Comparison of ENCODE assay signal across 2 cellular contexts in genomic region chr2:149800624-149801220, GRCh38.
TF ChIP-seq lines count a peak whose summit lies in the region.

No MANE protein-coding gene starts in this region.

TF ChIP-seq in GM23338, 12 proteins besides CTCF, POLR2A, EP300 and RAD21:
- TF ChIP-seq, protein P1, sequence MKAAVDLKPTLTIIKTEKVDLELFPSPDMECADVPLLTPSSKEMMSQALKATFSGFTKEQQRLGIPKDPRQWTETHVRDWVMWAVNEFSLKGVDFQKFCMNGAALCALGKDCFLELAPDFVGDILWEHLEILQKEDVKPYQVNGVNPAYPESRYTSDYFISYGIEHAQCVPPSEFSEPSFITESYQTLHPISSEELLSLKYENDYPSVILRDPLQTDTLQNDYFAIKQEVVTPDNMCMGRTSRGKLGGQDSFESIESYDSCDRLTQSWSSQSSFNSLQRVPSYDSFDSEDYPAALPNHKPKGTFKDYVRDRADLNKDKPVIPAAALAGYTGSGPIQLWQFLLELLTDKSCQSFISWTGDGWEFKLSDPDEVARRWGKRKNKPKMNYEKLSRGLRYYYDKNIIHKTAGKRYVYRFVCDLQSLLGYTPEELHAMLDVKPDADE (IDR thresholded peaks at IDR 0.05), result no peak
- TF ChIP-seq EZH2 (IDR thresholded peaks at IDR 0.05; ENCODE audit: low read depth, unreplicated experiment) (no peak), CREB1 (CRISPR knock-in tag; IDR thresholded peaks at IDR 0.05; ENCODE audit: low read depth) (no peak), ZNF331 (CRISPR knock-in tag; IDR thresholded peaks at IDR 0.05; ENCODE audit: low read depth) (no peak), NANOG (IDR thresholded peaks at IDR 0.05; ENCODE audit: borderline replicate concordance) (no peak), JUNB (IDR thresholded peaks at IDR 0.05; ENCODE audit: unreplicated experiment) (no peak), ZNF114 (CRISPR knock-in tag; IDR thresholded peaks at IDR 0.05) (no peak), STAT1 (IDR thresholded peaks at IDR 0.05; ENCODE audit: unreplicated experiment) (no peak), EZH2phosphoT487 (IDR thresholded peaks at IDR 0.05; ENCODE audit: unreplicated experiment) (no peak)
- TF ChIP-seq, protein P2, sequence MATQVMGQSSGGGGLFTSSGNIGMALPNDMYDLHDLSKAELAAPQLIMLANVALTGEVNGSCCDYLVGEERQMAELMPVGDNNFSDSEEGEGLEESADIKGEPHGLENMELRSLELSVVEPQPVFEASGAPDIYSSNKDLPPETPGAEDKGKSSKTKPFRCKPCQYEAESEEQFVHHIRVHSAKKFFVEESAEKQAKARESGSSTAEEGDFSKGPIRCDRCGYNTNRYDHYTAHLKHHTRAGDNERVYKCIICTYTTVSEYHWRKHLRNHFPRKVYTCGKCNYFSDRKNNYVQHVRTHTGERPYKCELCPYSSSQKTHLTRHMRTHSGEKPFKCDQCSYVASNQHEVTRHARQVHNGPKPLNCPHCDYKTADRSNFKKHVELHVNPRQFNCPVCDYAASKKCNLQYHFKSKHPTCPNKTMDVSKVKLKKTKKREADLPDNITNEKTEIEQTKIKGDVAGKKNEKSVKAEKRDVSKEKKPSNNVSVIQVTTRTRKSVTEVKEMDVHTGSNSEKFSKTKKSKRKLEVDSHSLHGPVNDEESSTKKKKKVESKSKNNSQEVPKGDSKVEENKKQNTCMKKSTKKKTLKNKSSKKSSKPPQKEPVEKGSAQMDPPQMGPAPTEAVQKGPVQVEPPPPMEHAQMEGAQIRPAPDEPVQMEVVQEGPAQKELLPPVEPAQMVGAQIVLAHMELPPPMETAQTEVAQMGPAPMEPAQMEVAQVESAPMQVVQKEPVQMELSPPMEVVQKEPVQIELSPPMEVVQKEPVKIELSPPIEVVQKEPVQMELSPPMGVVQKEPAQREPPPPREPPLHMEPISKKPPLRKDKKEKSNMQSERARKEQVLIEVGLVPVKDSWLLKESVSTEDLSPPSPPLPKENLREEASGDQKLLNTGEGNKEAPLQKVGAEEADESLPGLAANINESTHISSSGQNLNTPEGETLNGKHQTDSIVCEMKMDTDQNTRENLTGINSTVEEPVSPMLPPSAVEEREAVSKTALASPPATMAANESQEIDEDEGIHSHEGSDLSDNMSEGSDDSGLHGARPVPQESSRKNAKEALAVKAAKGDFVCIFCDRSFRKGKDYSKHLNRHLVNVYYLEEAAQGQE (IDR thresholded peaks at IDR 0.05; ENCODE audit: unreplicated experiment), result no peak
- TF ChIP-seq, protein P3, sequence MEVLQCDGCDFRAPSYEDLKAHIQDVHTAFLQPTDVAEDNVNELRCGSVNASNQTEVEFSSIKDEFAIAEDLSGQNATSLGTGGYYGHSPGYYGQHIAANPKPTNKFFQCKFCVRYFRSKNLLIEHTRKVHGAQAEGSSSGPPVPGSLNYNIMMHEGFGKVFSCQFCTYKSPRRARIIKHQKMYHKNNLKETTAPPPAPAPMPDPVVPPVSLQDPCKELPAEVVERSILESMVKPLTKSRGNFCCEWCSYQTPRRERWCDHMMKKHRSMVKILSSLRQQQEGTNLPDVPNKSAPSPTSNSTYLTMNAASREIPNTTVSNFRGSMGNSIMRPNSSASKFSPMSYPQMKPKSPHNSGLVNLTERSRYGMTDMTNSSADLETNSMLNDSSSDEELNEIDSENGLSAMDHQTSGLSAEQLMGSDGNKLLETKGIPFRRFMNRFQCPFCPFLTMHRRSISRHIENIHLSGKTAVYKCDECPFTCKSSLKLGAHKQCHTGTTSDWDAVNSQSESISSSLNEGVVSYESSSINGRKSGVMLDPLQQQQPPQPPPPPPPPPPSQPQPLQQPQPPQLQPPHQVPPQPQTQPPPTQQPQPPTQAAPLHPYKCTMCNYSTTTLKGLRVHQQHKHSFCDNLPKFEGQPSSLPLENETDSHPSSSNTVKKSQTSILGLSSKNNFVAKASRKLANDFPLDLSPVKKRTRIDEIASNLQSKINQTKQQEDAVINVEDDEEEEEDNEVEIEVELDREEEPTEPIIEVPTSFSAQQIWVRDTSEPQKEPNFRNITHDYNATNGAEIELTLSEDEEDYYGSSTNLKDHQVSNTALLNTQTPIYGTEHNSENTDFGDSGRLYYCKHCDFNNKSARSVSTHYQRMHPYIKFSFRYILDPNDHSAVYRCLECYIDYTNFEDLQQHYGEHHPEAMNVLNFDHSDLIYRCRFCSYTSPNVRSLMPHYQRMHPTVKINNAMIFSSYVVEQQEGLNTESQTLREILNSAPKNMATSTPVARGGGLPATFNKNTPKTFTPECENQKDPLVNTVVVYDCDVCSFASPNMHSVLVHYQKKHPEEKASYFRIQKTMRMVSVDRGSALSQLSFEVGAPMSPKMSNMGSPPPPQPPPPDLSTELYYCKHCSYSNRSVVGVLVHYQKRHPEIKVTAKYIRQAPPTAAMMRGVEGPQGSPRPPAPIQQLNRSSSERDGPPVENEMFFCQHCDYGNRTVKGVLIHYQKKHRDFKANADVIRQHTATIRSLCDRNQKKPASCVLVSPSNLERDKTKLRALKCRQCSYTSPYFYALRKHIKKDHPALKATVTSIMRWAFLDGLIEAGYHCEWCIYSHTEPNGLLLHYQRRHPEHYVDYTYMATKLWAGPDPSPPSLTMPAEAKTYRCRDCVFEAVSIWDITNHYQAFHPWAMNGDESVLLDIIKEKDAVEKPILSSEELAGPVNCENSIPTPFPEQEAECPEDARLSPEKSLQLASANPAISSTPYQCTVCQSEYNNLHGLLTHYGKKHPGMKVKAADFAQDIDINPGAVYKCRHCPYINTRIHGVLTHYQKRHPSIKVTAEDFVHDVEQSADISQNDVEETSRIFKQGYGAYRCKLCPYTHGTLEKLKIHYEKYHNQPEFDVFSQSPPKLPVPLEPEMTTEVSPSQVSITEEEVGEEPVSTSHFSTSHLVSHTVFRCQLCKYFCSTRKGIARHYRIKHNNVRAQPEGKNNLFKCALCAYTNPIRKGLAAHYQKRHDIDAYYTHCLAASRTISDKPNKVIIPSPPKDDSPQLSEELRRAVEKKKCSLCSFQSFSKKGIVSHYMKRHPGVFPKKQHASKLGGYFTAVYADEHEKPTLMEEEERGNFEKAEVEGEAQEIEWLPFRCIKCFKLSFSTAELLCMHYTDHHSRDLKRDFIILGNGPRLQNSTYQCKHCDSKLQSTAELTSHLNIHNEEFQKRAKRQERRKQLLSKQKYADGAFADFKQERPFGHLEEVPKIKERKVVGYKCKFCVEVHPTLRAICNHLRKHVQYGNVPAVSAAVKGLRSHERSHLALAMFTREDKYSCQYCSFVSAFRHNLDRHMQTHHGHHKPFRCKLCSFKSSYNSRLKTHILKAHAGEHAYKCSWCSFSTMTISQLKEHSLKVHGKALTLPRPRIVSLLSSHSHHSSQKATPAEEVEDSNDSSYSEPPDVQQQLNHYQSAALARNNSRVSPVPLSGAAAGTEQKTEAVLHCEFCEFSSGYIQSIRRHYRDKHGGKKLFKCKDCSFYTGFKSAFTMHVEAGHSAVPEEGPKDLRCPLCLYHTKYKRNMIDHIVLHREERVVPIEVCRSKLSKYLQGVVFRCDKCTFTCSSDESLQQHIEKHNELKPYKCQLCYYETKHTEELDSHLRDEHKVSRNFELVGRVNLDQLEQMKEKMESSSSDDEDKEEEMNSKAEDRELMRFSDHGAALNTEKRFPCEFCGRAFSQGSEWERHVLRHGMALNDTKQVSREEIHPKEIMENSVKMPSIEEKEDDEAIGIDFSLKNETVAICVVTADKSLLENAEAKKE (CRISPR knock-in tag; IDR thresholded peaks at IDR 0.05), result no peak

TF ChIP-seq in SK-N-SH treated with all-trans-retinoic acid at 6 μM for 48 hours, 23 proteins besides CTCF, POLR2A, EP300 and RAD21:
- TF ChIP-seq ZFP3 (CRISPR knock-in tag; IDR thresholded peaks at IDR 0.05), result no peak
- no peak for TF ChIP-seq ZFP30 (CRISPR knock-in tag; IDR thresholded peaks at IDR 0.05)
- TF ChIP-seq TCF4 (CRISPR knock-in tag; IDR thresholded peaks at IDR 0.05; ENCODE audit: borderline replicate concordance), result no peak
- TF ChIP-seq ISL1 (CRISPR knock-in tag; IDR thresholded peaks at IDR 0.05), result no peak
- no peak for TF ChIP-seq OSR1 (CRISPR knock-in tag; IDR thresholded peaks at IDR 0.05)
- TF ChIP-seq PPARA (CRISPR knock-in tag; IDR thresholded peaks at IDR 0.05; ENCODE audit: borderline replicate concordance), result no peak
- no peak for TF ChIP-seq ZNF8 (CRISPR knock-in tag; IDR thresholded peaks at IDR 0.05)
- TF ChIP-seq ESRRG (CRISPR knock-in tag; IDR thresholded peaks at IDR 0.05), result no peak
- TF ChIP-seq POU6F1 (CRISPR knock-in tag; IDR thresholded peaks at IDR 0.05; ENCODE audit: borderline replicate concordance, low read depth), result no peak
- TF ChIP-seq, protein P4, sequence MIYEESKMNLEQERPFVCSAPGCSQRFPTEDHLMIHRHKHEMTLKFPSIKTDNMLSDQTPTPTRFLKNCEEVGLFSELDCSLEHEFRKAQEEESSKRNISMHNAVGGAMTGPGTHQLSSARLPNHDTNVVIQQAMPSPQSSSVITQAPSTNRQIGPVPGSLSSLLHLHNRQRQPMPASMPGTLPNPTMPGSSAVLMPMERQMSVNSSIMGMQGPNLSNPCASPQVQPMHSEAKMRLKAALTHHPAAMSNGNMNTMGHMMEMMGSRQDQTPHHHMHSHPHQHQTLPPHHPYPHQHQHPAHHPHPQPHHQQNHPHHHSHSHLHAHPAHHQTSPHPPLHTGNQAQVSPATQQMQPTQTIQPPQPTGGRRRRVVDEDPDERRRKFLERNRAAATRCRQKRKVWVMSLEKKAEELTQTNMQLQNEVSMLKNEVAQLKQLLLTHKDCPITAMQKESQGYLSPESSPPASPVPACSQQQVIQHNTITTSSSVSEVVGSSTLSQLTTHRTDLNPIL (CRISPR knock-in tag; IDR thresholded peaks at IDR 0.05; ENCODE audit: low read depth), result no peak
- no peak for TF ChIP-seq RARB (CRISPR knock-in tag; IDR thresholded peaks at IDR 0.05)
- TF ChIP-seq CSRNP3 (CRISPR knock-in tag; IDR thresholded peaks at IDR 0.05), result no peak
- TF ChIP-seq ZNF70 (CRISPR knock-in tag; IDR thresholded peaks at IDR 0.05), result no peak
- TF ChIP-seq GLIS3 (CRISPR knock-in tag; IDR thresholded peaks at IDR 0.05), result no peak
TF ChIP-seq in SK-N-SH treated with all-trans-retinoic acid at 6 μM for 48 hours: peak in this region for 0.
